Comparison of ENCODE assay signal across 30 cellular contexts in genomic region chr19:1387684-1388636, GRCh38. TPM values are rescaled to one million over a fixed set of nuclear protein-coding genes. Genes with fewer than 3 reads are reported as not detected.
DNase-seq lines count a peak whose midpoint lies in the region; ATAC-seq, FAIRE-seq and TF ChIP-seq lines count a peak whose summit lies in the region.
"Had no signal": no experiment of that assay in that cellular context is flagged by ENCODE, and none has a peak within 500 bp of the region (broad histone marks: within the 10 kb centered on the region; RNA-seq: fewer than 3 reads in every experiment).

No MANE protein-coding gene starts in this region.

- POLR2A ChIA-PET in HepG2 (lab: Yijun Ruan, JAX): no interaction called here
- POLR2A ChIA-PET in activated CD4-positive, alpha-beta memory T cell treated with anti-CD3 and anti-CD28 coated beads, Interleukin-2, amount 10 ng/mL, durations not matched to agents 7 days and 5 days (lab: Charles Lee): no interaction called here

- no TSS peak for BruUV-seq in HepG2 (replicated peaks; lab: Mats Ljungman, UMichigan)

- H3K4me3 ChIP-seq in HepG2 (replicated peaks in 1 of 3; ENCODE audit: insufficient read depth in 1 of 3, low read depth in 2 of 3, low read length in 3 of 3): no peak overlapping the region
- no peak overlapping the region for H3K4me3 ChIP-seq in right lobe of liver
- H3K4me3 ChIP-seq in mesenchymal stem cell (ENCODE audit: insufficient read depth in 1 of 2, low read depth in 1 of 2, low read length in 2 of 2): no peak overlapping the region
- H3K4me3 ChIP-seq in MG63: no peak overlapping the region
- H3K4me3 ChIP-seq: colonic mucosa, GM23248, lower lobe of right lung, Peyer's patch, upper lobe of right lung had no signal

- no peak overlapping the region for H3K14ac ChIP-seq in mesenchymal stem cell (ENCODE audit: low read length in 2 of 2)

- peak overlapping the region; percentile 32 for H4K8ac ChIP-seq in mesenchymal stem cell (ENCODE audit: low read length)

- peaks cover 38% of the 10 kb centered on the region for H3K36me3 Mint-ChIP-seq in activated CD4-positive, alpha-beta memory T cell treated with anti-CD3 and anti-CD28 coated beads, Interleukin-2, amount 10 ng/mL, durations not matched to agents 7 days and 5 days (ENCODE audit: low read depth)
- H3K36me3 Mint-ChIP-seq in chondrocyte (ENCODE audit: low read depth): peaks cover 12% of the 10 kb centered on the region

- H3K79me2 ChIP-seq in HepG2 (ENCODE audit: insufficient read depth, low read length): peaks cover 13% of the 10 kb centered on the region

- H3K79me1 ChIP-seq in mesenchymal stem cell (replicated peaks; ENCODE audit: low read length, poor library complexity, severe bottlenecking): peaks cover 38% of the 10 kb centered on the region

- no peak for TF ChIP-seq EP300 in HepG2 (IDR thresholded peaks at IDR 0.05; ENCODE audit: low read depth in 2 of 2, low read length in 2 of 2)
- no peak for TF ChIP-seq EP300 in HepG2 (CRISPR knock-in tag; IDR thresholded peaks at IDR 0.05; ENCODE audit: borderline replicate concordance)

- H3K18ac ChIP-seq in mesenchymal stem cell (ENCODE audit: low read depth in 1 of 2, low read length in 2 of 2): no peak overlapping the region

- no peak for FAIRE-seq in HepG2 (lab: Jason Lieb, UNC)
- FAIRE-seq: A204.1 had no signal

- peaks cover 20% of the 10 kb centered on the region for H3K4me1 Mint-ChIP-seq in activated CD4-positive, alpha-beta memory T cell treated with anti-CD3 and anti-CD28 coated beads, Interleukin-2, amount 10 ng/mL, durations not matched to agents 7 days and 5 days
- peaks cover 12% of the 10 kb centered on the region for H3K4me1 Mint-ChIP-seq in chondrocyte (ENCODE audit: low read depth)

- H3K4me3 Mint-ChIP-seq in activated CD4-positive, alpha-beta memory T cell treated with anti-CD3 and anti-CD28 coated beads, Interleukin-2, amount 10 ng/mL, durations not matched to agents 7 days and 5 days: no peak overlapping the region
- no peak overlapping the region for H3K4me3 Mint-ChIP-seq in chondrocyte (ENCODE audit: unreplicated experiment)
- H3K4me3 Mint-ChIP-seq: activated T-helper 17 cell treated with anti-CD3 and anti-CD28 coated beads, Interleukin-2, amount 50 U/mL, for 72 hours; CD14-positive monocyte; stimulated activated naive B cell treated with anti-CD40 and anti-IgM and Interleukin-4, amounts not matched to agents 10 μg/mL and 1 μg/mL and 100 μg/mL, for 72 hours had no signal

- no peak overlapping the region for H3K23ac ChIP-seq in mesenchymal stem cell (ENCODE audit: low read length in 2 of 2)

- H3K9me3 Mint-ChIP-seq in activated CD4-positive, alpha-beta memory T cell treated with anti-CD3 and anti-CD28 coated beads, Interleukin-2, amount 10 ng/mL, durations not matched to agents 7 days and 5 days: no peaks in the 10 kb centered on the region
- no peaks in the 10 kb centered on the region for H3K9me3 Mint-ChIP-seq in chondrocyte (ENCODE audit: low read depth)

- H3K4me2 ChIP-seq in HepG2 (ENCODE audit: low read depth, low read length) (no peak overlapping the region), mesenchymal stem cell (ENCODE audit: low read length, poor library complexity, severe bottlenecking) (no peak overlapping the region)

- H3K27me3 Mint-ChIP-seq in activated CD4-positive, alpha-beta memory T cell treated with anti-CD3 and anti-CD28 coated beads, Interleukin-2, amount 10 ng/mL, durations not matched to agents 7 days and 5 days: peaks cover 2% of the 10 kb centered on the region
- H3K27me3 Mint-ChIP-seq in chondrocyte (ENCODE audit: low read depth): no peaks in the 10 kb centered on the region
- H3K27me3 Mint-ChIP-seq: activated T-helper 17 cell treated with anti-CD3 and anti-CD28 coated beads, Interleukin-2, amount 50 U/mL, for 72 hours had no signal

- peaks cover 9 to 28% of the 10 kb centered on the region in 2 experiments for H3K36me3 ChIP-seq in HepG2 (replicated peaks in 1 of 2; ENCODE audit: control insufficient read depth in 1 of 2, insufficient read depth in 2 of 2, low read length in 2 of 2)
- peaks cover 0 to 28% (median 5%) of the 10 kb centered on the region in 4 donors for H3K36me3 ChIP-seq in right lobe of liver
- peaks cover 26 to 57% of the 10 kb centered on the region in 2 experiments for H3K36me3 ChIP-seq in mesenchymal stem cell (ENCODE audit: control insufficient read depth in 1 of 2, insufficient read depth in 2 of 2, low read depth in 1 of 2, low read length in 2 of 2)
- H3K36me3 ChIP-seq in MG63: 0 out of 2 replicates have a peak, but pooled peaks cover 2% of the 10 kb centered on the region

- TF ChIP-seq RAD21 in HepG2 (CRISPR knock-in tag; IDR thresholded peaks at IDR 0.05): no peak

- no peaks in the 10 kb centered on the region for H4K20me1 ChIP-seq in HepG2 (ENCODE audit: insufficient read depth, low read length)

- TF ChIP-seq CTCF in HepG2 (CRISPR knock-in tag; IDR thresholded peaks at IDR 0.05): no peak
- no peak for TF ChIP-seq CTCF in right lobe of liver (IDR thresholded peaks at IDR 0.05)
- no peak for TF ChIP-seq CTCF in chondrocyte (IDR thresholded peaks at IDR 0.05)

- DNase-seq in HepG2 (ENCODE audit: low spot score) (no peak), right lobe of liver (no peak), Right ventricle myocardium superior (no peak), mesenchymal stem cell (no peak), MG63 (no peak), chondrocyte (ENCODE audit: low spot score) (no peak)
- DNase-seq in activated CD4-positive, alpha-beta memory T cell treated with anti-CD3 and anti-CD28 coated beads, Interleukin-2, amount 10 ng/mL, durations not matched to agents 7 days and 5 days: no peak
- DNase-seq: activated CD4-positive, alpha-beta T cell treated with anti-CD3 and anti-CD28 coated beads for 4 hours; activated naive CD4-positive, alpha-beta T cell treated with anti-CD3 and anti-CD28 coated beads, Interleukin-2, amount 50 U/mL, for 16 hours; amniotic stem cell; brain microvascular endothelial cell; Calu3; colonic mucosa; DND-41; effector memory CD4-positive, alpha-beta T cell; GM23248; KBM-7; lower lobe of right lung; naive thymus-derived CD4-positive, alpha-beta T cell; NCI-H1105; NCI-H187 treated with DMSO at 0.1 percent for 48 hours; Peyer's patch; stimulated activated naive B cell treated with anti-CD40 and anti-IgM and Interleukin-4, amounts not matched to agents 10 μg/mL and 1 μg/mL and 100 μg/mL, for 72 hours; T1000; upper lobe of right lung; WERI-Rb-1 had no signal

- no peak overlapping the region for H4K91ac ChIP-seq in mesenchymal stem cell (ENCODE audit: low read length)

- no peak for ATAC-seq in HepG2
- ATAC-seq in right lobe of liver: no peak
- peak; percentile 24 for ATAC-seq in Right ventricle myocardium superior (ENCODE audit: poor library complexity)
- ATAC-seq in GM21528 (IDR thresholded peaks at IDR 0.05; ENCODE audit: low FRiP score, unreplicated experiment): no peak
- ATAC-seq: activated T-helper 17 cell treated with anti-CD3 and anti-CD28 coated beads, Interleukin-2, amount 50 U/mL, for 72 hours; lower lobe of right lung; naive thymus-derived CD4-positive, alpha-beta T cell; stimulated activated naive B cell treated with anti-CD40 and anti-IgM and Interleukin-4, amounts not matched to agents 10 μg/mL and 1 μg/mL and 100 μg/mL, for 72 hours; upper lobe of right lung had no signal

- no peak overlapping the region for H3K27ac Mint-ChIP-seq in activated CD4-positive, alpha-beta memory T cell treated with anti-CD3 and anti-CD28 coated beads, Interleukin-2, amount 10 ng/mL, durations not matched to agents 7 days and 5 days
- H3K27ac Mint-ChIP-seq in chondrocyte (ENCODE audit: unreplicated experiment): no peak overlapping the region
- H3K27ac Mint-ChIP-seq: activated T-helper 17 cell treated with anti-CD3 and anti-CD28 coated beads, Interleukin-2, amount 50 U/mL, for 72 hours; CD14-positive monocyte; stimulated activated naive B cell treated with anti-CD40 and anti-IgM and Interleukin-4, amounts not matched to agents 10 μg/mL and 1 μg/mL and 100 μg/mL, for 72 hours had no signal

- no peaks in the 10 kb centered on the region; a peak in 1 of 5 replicates for H3K27me3 ChIP-seq in HepG2 (ENCODE audit: control insufficient read depth in 1 of 2, insufficient read depth in 2 of 2, low read length in 2 of 2)
- H3K27me3 ChIP-seq in right lobe of liver: no peaks in the 10 kb centered on the region
- H3K27me3 ChIP-seq in mesenchymal stem cell (ENCODE audit: control insufficient read depth in 1 of 2, insufficient read depth in 1 of 2, low read length in 2 of 2): no peaks in the 10 kb centered on the region
- no peaks in the 10 kb centered on the region for H3K27me3 ChIP-seq in MG63
- H3K27me3 ChIP-seq: brain microvascular endothelial cell, colonic mucosa, Peyer's patch, upper lobe of right lung had no signal

- H3K9me3 ChIP-seq in HepG2 (ENCODE audit: low read length): no peaks in the 10 kb centered on the region
- H3K9me3 ChIP-seq in right lobe of liver: no peaks in the 10 kb centered on the region
- no peaks in the 10 kb centered on the region for H3K9me3 ChIP-seq in mesenchymal stem cell (ENCODE audit: control insufficient read depth, low read length)
- no peaks in the 10 kb centered on the region for H3K9me3 ChIP-seq in MG63
- H3K9me3 ChIP-seq: colonic mucosa, lower lobe of right lung, Peyer's patch, upper lobe of right lung had no signal

- 97% methylated on average over 28 of the region's 45 CpGs for WGBS in HepG2 (ENCODE audit: low lambda C conversion rate)
- 80% methylated on average over 3 of the region's 45 CpGs for WGBS in right lobe of liver (ENCODE audit: insufficient coverage, low coverage, low lambda C conversion rate, missing lambda C conversion rate)
- WGBS in mesenchymal stem cell: 92% methylated on average over 41 of the region's 45 CpGs

- intact Hi-C loops in HepG2 (cut with micrococcal nuclease; ENCODE audit: unreplicated experiment): no loop called here
- intact Hi-C loops in right lobe of liver (cut with DNase I): no loop called here
- intact Hi-C loops in Right ventricle myocardium superior (cut with DNase I): loop anchor here (10.0 kb wide), 1 partner anchor 113 kb away; the partner anchor contains the start of gene FAM174C

- no peak overlapping the region for H2BK15ac ChIP-seq in mesenchymal stem cell (ENCODE audit: low read depth, poor library complexity, severe bottlenecking)

- H2AFZ ChIP-seq in HepG2 (ENCODE audit: low read length): no peak overlapping the region
- H2AFZ ChIP-seq in mesenchymal stem cell (ENCODE audit: low read depth, low read length): no peak overlapping the region
- H2AFZ ChIP-seq: GM23248 had no signal

- H3K9ac ChIP-seq in HepG2 (ENCODE audit: insufficient read depth, low read depth, low read length): no peak overlapping the region
- H3K9ac ChIP-seq in mesenchymal stem cell (ENCODE audit: low read length): no peak overlapping the region
- H3K9ac ChIP-seq: GM23248 had no signal

- no peak overlapping the region for H2BK12ac ChIP-seq in mesenchymal stem cell (ENCODE audit: low read length in 2 of 2)

- H3K4me1 ChIP-seq in HepG2 (ENCODE audit: insufficient read depth, low read length) (peaks cover 12% of the 10 kb centered on the region), right lobe of liver (peaks cover 0 to 7% (median 3%) of the 10 kb centered on the region in 4 donors), mesenchymal stem cell (ENCODE audit: control insufficient read depth, insufficient read depth, low read depth, low read length) (peaks cover 6% of the 10 kb centered on the region)

- in situ Hi-C loops in HepG2 (cut with HindIII; ENCODE audit: extremely low pct_ligation_motif_present, low pct_unique_long_range_greater_than_20kb): no loop called here

- no peak overlapping the region for H2BK5ac ChIP-seq in mesenchymal stem cell (ENCODE audit: low read depth, low read length, poor library complexity, severe bottlenecking)

- no peak for TF ChIP-seq POLR2A in HepG2 (IDR thresholded peaks at IDR 0.05; ENCODE audit: insufficient read depth in 1 of 2, low read depth in 2 of 2, low read length in 2 of 2)
- no peak for TF ChIP-seq POLR2A in right lobe of liver (IDR thresholded peaks at IDR 0.05)

- no peak overlapping the region for H2AK5ac ChIP-seq in mesenchymal stem cell (ENCODE audit: low read length, severe bottlenecking)

- H3K4ac ChIP-seq in mesenchymal stem cell (ENCODE audit: low read depth in 1 of 2, low read length in 2 of 2): no peak overlapping the region

- no peak overlapping the region for H2BK120ac ChIP-seq in mesenchymal stem cell (ENCODE audit: low read depth, low read length)

- CTCF ChIA-PET in HepG2 (lab: Yijun Ruan, JAX; ENCODE audit: low intra/inter-chr PET ratio, low total read pairs): no interaction called here
- CTCF ChIA-PET in activated CD4-positive, alpha-beta memory T cell treated with anti-CD3 and anti-CD28 coated beads, Interleukin-2, amount 10 ng/mL, durations not matched to agents 7 days and 5 days (lab: Charles Lee): no interaction called here

- H3K27ac ChIP-seq in HepG2 (ENCODE audit: extremely low read length, insufficient read depth, low read length): no peak overlapping the region
- H3K27ac ChIP-seq in right lobe of liver: no peak overlapping the region
- H3K27ac ChIP-seq in mesenchymal stem cell (ENCODE audit: low read length, poor library complexity, severe bottlenecking): no peak overlapping the region
- H3K27ac ChIP-seq: brain microvascular endothelial cell, colonic mucosa, GM23248, lower lobe of right lung, Peyer's patch, upper lobe of right lung, WERI-Rb-1 had no signal

RNA-seq across cellular contexts. Expression of gene NDUFS7, which starts 4.3 kb away (rescaled TPM):
- total RNA-seq in HepG2 (2016; rRNA removed; fragmentation: Illumina TruSeq; extraction: Trizol): 41.9 and 66.9 TPM in 2 replicates
- total RNA-seq in HepG2 (2016; cell fraction: cytosol; rRNA removed; fragmentation: Illumina TruSeq; extraction: Trizol; ENCODE audit: low read depth): 18.8 and 21.5 TPM in 2 replicates
- 44.6 and 65.2 TPM in 2 replicates for total RNA-seq in HepG2 (2016; cell fraction: insoluble cytoplasmic fraction; rRNA removed; fragmentation: Illumina TruSeq; extraction: Trizol)
- 20.5 and 26.2 TPM in 2 replicates for total RNA-seq in HepG2 (2016; cell fraction: membrane; rRNA removed; fragmentation: Illumina TruSeq; extraction: Trizol)
- total RNA-seq in HepG2 (2016; cell fraction: nucleus; rRNA removed; fragmentation: Illumina TruSeq; extraction: Trizol): 38.7 and 47.0 TPM in 2 replicates
- 34.3 and 39.2 TPM in 2 replicates for polyA plus RNA-seq in HepG2 (2011; rRNA removed)
- polyA plus RNA-seq in HepG2 (2011; cell fraction: cytosol; rRNA removed): 40.7 and 105 TPM in 2 replicates
- 81.3 and 103 TPM in 2 replicates for polyA plus RNA-seq in HepG2 (2011; cell fraction: nucleus; rRNA removed)
- polyA plus RNA-seq in HepG2 (2012): 23.8 and 33.4 TPM in 2 replicates
- polyA plus RNA-seq in HepG2 (2016; cell fraction: cytosol; fragmentation: Illumina TruSeq; extraction: Trizol; ENCODE audit: low read depth): 23.8 and 28.5 TPM in 2 replicates
- polyA plus RNA-seq in HepG2 (2016; cell fraction: insoluble cytoplasmic fraction; fragmentation: Illumina TruSeq; extraction: Trizol; ENCODE audit: low read depth): 44.9 and 52.6 TPM in 2 replicates
- polyA plus RNA-seq in HepG2 (2016; cell fraction: membrane; fragmentation: Illumina TruSeq; extraction: Trizol; ENCODE audit: low read depth): 17.9 and 21.2 TPM in 2 replicates
- 72.2 and 84.5 TPM in 2 replicates for polyA plus RNA-seq in HepG2 (2016; cell fraction: nucleus; fragmentation: Illumina TruSeq; extraction: Trizol; ENCODE audit: insufficient read depth, low read depth)
- polyA minus RNA-seq in HepG2 (2011; rRNA and poly(A)+ RNA removed; ENCODE audit: low replicate concordance): 40.5 and 74.3 TPM in 2 replicates
- 34.4 and 46.1 TPM in 2 replicates for polyA minus RNA-seq in HepG2 (2011; cell fraction: cytosol; rRNA and poly(A)+ RNA removed)
- polyA minus RNA-seq in HepG2 (2011; cell fraction: nucleus; rRNA and poly(A)+ RNA removed): 8.9 and 9.0 TPM in 2 replicates
- 100 to 1,000 TPM in 2 of 6 experiments, 10 to 100 TPM in 4; 70.1 to 210 (median 85.0) TPM for total RNA-seq in right lobe of liver
- total RNA-seq in Right ventricle myocardium superior: 461 TPM
- 54.3 TPM for polyA plus RNA-seq in mesenchymal stem cell (2013, experiment 1 of 2)
- 52.4 TPM for polyA plus RNA-seq in mesenchymal stem cell (2013, experiment 2 of 2)
- 19.3 and 49.5 TPM in 2 replicates for total RNA-seq in MG63 (2014; rRNA removed; shearing (Covaris generic); ENCODE audit: low replicate concordance)
- total RNA-seq in activated CD4-positive, alpha-beta memory T cell treated with anti-CD3 and anti-CD28 coated beads, Interleukin-2, amount 10 ng/mL, durations not matched to agents 7 days and 5 days: 100 to 1,000 TPM; 107 to 109 TPM
- total RNA-seq in chondrocyte: 57.3 to 66.1 TPM (median 57.8 TPM) in 3 replicates

RNA-seq across cellular contexts. Expression of gene GAMT, which starts 13.4 kb away (rescaled TPM):
- total RNA-seq in HepG2 (2016; rRNA removed; fragmentation: Illumina TruSeq; extraction: Trizol) (113 and 124 TPM in 2 replicates), right lobe of liver (100 to 1,000 TPM; 151 to 380 (median 221) TPM), Right ventricle myocardium superior (93.5 TPM), chondrocyte (30.1 to 34.3 TPM (median 32.5 TPM) in 3 replicates)
- 167 and 206 TPM in 2 replicates for total RNA-seq in HepG2 (2016; cell fraction: cytosol; rRNA removed; fragmentation: Illumina TruSeq; extraction: Trizol; ENCODE audit: low read depth)
- total RNA-seq in HepG2 (2016; cell fraction: insoluble cytoplasmic fraction; rRNA removed; fragmentation: Illumina TruSeq; extraction: Trizol): 112 and 125 TPM in 2 replicates
- 130 and 170 TPM in 2 replicates for total RNA-seq in HepG2 (2016; cell fraction: membrane; rRNA removed; fragmentation: Illumina TruSeq; extraction: Trizol)
- 42.6 and 51.4 TPM in 2 replicates for total RNA-seq in HepG2 (2016; cell fraction: nucleus; rRNA removed; fragmentation: Illumina TruSeq; extraction: Trizol)
- 115 and 120 TPM in 2 replicates for polyA plus RNA-seq in HepG2 (2011; rRNA removed)
- polyA plus RNA-seq in HepG2 (2011; cell fraction: cytosol; rRNA removed): 103 and 156 TPM in 2 replicates
- polyA plus RNA-seq in HepG2 (2011; cell fraction: nucleus; rRNA removed): 88.3 and 90.1 TPM in 2 replicates
- 74.3 and 76.0 TPM in 2 replicates for polyA plus RNA-seq in HepG2 (2012)
- 282 and 316 TPM in 2 replicates for polyA plus RNA-seq in HepG2 (2016; cell fraction: cytosol; fragmentation: Illumina TruSeq; extraction: Trizol; ENCODE audit: low read depth)
- 152 and 183 TPM in 2 replicates for polyA plus RNA-seq in HepG2 (2016; cell fraction: insoluble cytoplasmic fraction; fragmentation: Illumina TruSeq; extraction: Trizol; ENCODE audit: low read depth)
- polyA plus RNA-seq in HepG2 (2016; cell fraction: membrane; fragmentation: Illumina TruSeq; extraction: Trizol; ENCODE audit: low read depth): 195 and 222 TPM in 2 replicates
- 119 and 134 TPM in 2 replicates for polyA plus RNA-seq in HepG2 (2016; cell fraction: nucleus; fragmentation: Illumina TruSeq; extraction: Trizol; ENCODE audit: insufficient read depth, low read depth)
- polyA minus RNA-seq in HepG2 (2011; rRNA and poly(A)+ RNA removed; ENCODE audit: low replicate concordance): 46.3 and 144 TPM in 2 replicates
- 48.8 and 63.0 TPM in 2 replicates for polyA minus RNA-seq in HepG2 (2011; cell fraction: cytosol; rRNA and poly(A)+ RNA removed)
- polyA minus RNA-seq in HepG2 (2011; cell fraction: nucleus; rRNA and poly(A)+ RNA removed): 20.3 and 21.1 TPM in 2 replicates
- polyA plus RNA-seq in mesenchymal stem cell (2013, experiment 1 of 2): 33.5 TPM
- 34.5 TPM for polyA plus RNA-seq in mesenchymal stem cell (2013, experiment 2 of 2)
- 22.1 and 30.7 TPM in 2 replicates for total RNA-seq in MG63 (2014; rRNA removed; shearing (Covaris generic); ENCODE audit: low replicate concordance)
- 10 to 100 TPM; 13.2 to 13.8 TPM for total RNA-seq in activated CD4-positive, alpha-beta memory T cell treated with anti-CD3 and anti-CD28 coated beads, Interleukin-2, amount 10 ng/mL, durations not matched to agents 7 days and 5 days

RNA-seq across cellular contexts. Expression of gene DAZAP1, which starts 19.4 kb away (rescaled TPM):
- total RNA-seq in HepG2 (2016; rRNA removed; fragmentation: Illumina TruSeq; extraction: Trizol) (50.5 and 79.2 TPM in 2 replicates), right lobe of liver (10 to 100 TPM; 22.3 to 50.9 (median 42.2) TPM), Right ventricle myocardium superior (82.9 TPM), chondrocyte (81.1 to 88.0 TPM (median 82.5 TPM) in 3 replicates)
- total RNA-seq in HepG2 (2016; cell fraction: cytosol; rRNA removed; fragmentation: Illumina TruSeq; extraction: Trizol; ENCODE audit: low read depth): 72.9 and 77.7 TPM in 2 replicates
- total RNA-seq in HepG2 (2016; cell fraction: insoluble cytoplasmic fraction; rRNA removed; fragmentation: Illumina TruSeq; extraction: Trizol): 43.4 and 84.1 TPM in 2 replicates
- 104 and 106 TPM in 2 replicates for total RNA-seq in HepG2 (2016; cell fraction: membrane; rRNA removed; fragmentation: Illumina TruSeq; extraction: Trizol)
- total RNA-seq in HepG2 (2016; cell fraction: nucleus; rRNA removed; fragmentation: Illumina TruSeq; extraction: Trizol): 38.3 and 43.3 TPM in 2 replicates
- 58.7 and 63.3 TPM in 2 replicates for polyA plus RNA-seq in HepG2 (2011; rRNA removed)
- 37.8 and 48.2 TPM in 2 replicates for polyA plus RNA-seq in HepG2 (2011; cell fraction: cytosol; rRNA removed)
- polyA plus RNA-seq in HepG2 (2011; cell fraction: nucleus; rRNA removed): 99.5 and 105 TPM in 2 replicates
- polyA plus RNA-seq in HepG2 (2012): 48.3 and 71.8 TPM in 2 replicates
- 108 and 114 TPM in 2 replicates for polyA plus RNA-seq in HepG2 (2016; cell fraction: cytosol; fragmentation: Illumina TruSeq; extraction: Trizol; ENCODE audit: low read depth)
- 86.3 and 104 TPM in 2 replicates for polyA plus RNA-seq in HepG2 (2016; cell fraction: insoluble cytoplasmic fraction; fragmentation: Illumina TruSeq; extraction: Trizol; ENCODE audit: low read depth)
- polyA plus RNA-seq in HepG2 (2016; cell fraction: membrane; fragmentation: Illumina TruSeq; extraction: Trizol; ENCODE audit: low read depth): 117 and 124 TPM in 2 replicates
- 140 and 145 TPM in 2 replicates for polyA plus RNA-seq in HepG2 (2016; cell fraction: nucleus; fragmentation: Illumina TruSeq; extraction: Trizol; ENCODE audit: insufficient read depth, low read depth)
- 26.8 and 58.6 TPM in 2 replicates for polyA minus RNA-seq in HepG2 (2011; rRNA and poly(A)+ RNA removed; ENCODE audit: low replicate concordance)
- 32.1 and 33.1 TPM in 2 replicates for polyA minus RNA-seq in HepG2 (2011; cell fraction: cytosol; rRNA and poly(A)+ RNA removed)
- 35.5 and 41.4 TPM in 2 replicates for polyA minus RNA-seq in HepG2 (2011; cell fraction: nucleus; rRNA and poly(A)+ RNA removed)
- polyA plus RNA-seq in mesenchymal stem cell (2013, experiment 1 of 2): 65.2 TPM
- 66.2 TPM for polyA plus RNA-seq in mesenchymal stem cell (2013, experiment 2 of 2)
- 107 and 149 TPM in 2 replicates for total RNA-seq in MG63 (2014; rRNA removed; shearing (Covaris generic); ENCODE audit: low replicate concordance)
- total RNA-seq in activated CD4-positive, alpha-beta memory T cell treated with anti-CD3 and anti-CD28 coated beads, Interleukin-2, amount 10 ng/mL, durations not matched to agents 7 days and 5 days: 100 to 1,000 TPM; 194 to 218 TPM

RNA-seq across cellular contexts. Expression of gene RPS15, which starts 50.2 kb away (rescaled TPM):
- total RNA-seq in HepG2 (2016; rRNA removed; fragmentation: Illumina TruSeq; extraction: Trizol): 695 and 780 TPM in 2 replicates
- total RNA-seq in HepG2 (2016; cell fraction: cytosol; rRNA removed; fragmentation: Illumina TruSeq; extraction: Trizol; ENCODE audit: low read depth): 693 and 734 TPM in 2 replicates
- total RNA-seq in HepG2 (2016; cell fraction: insoluble cytoplasmic fraction; rRNA removed; fragmentation: Illumina TruSeq; extraction: Trizol): 654 and 886 TPM in 2 replicates
- total RNA-seq in HepG2 (2016; cell fraction: membrane; rRNA removed; fragmentation: Illumina TruSeq; extraction: Trizol): 967 and 1,125 TPM in 2 replicates
- total RNA-seq in HepG2 (2016; cell fraction: nucleus; rRNA removed; fragmentation: Illumina TruSeq; extraction: Trizol): 240 and 299 TPM in 2 replicates
- polyA plus RNA-seq in HepG2 (2011; rRNA removed): 1,411 and 1,504 TPM in 2 replicates
- polyA plus RNA-seq in HepG2 (2011; cell fraction: cytosol; rRNA removed): 2,214 and 3,196 TPM in 2 replicates
- 923 and 1,023 TPM in 2 replicates for polyA plus RNA-seq in HepG2 (2011; cell fraction: nucleus; rRNA removed)
- 1,504 and 2,202 TPM in 2 replicates for polyA plus RNA-seq in HepG2 (2012)
- polyA plus RNA-seq in HepG2 (2016; cell fraction: cytosol; fragmentation: Illumina TruSeq; extraction: Trizol; ENCODE audit: low read depth): 1,868 and 2,054 TPM in 2 replicates
- 1,628 and 1,692 TPM in 2 replicates for polyA plus RNA-seq in HepG2 (2016; cell fraction: insoluble cytoplasmic fraction; fragmentation: Illumina TruSeq; extraction: Trizol; ENCODE audit: low read depth)
- polyA plus RNA-seq in HepG2 (2016; cell fraction: membrane; fragmentation: Illumina TruSeq; extraction: Trizol; ENCODE audit: low read depth): 2,328 and 2,419 TPM in 2 replicates
- polyA plus RNA-seq in HepG2 (2016; cell fraction: nucleus; fragmentation: Illumina TruSeq; extraction: Trizol; ENCODE audit: insufficient read depth, low read depth): 895 and 898 TPM in 2 replicates
- polyA minus RNA-seq in HepG2 (2011; rRNA and poly(A)+ RNA removed; ENCODE audit: low replicate concordance): 538 and 916 TPM in 2 replicates
- polyA minus RNA-seq in HepG2 (2011; cell fraction: cytosol; rRNA and poly(A)+ RNA removed): 647 and 682 TPM in 2 replicates
- 109 and 140 TPM in 2 replicates for polyA minus RNA-seq in HepG2 (2011; cell fraction: nucleus; rRNA and poly(A)+ RNA removed)
- total RNA-seq in right lobe of liver: 1,000 to 10,000 TPM in 2 of 6 experiments, 100 to 1,000 TPM in 4; 334 to 1,615 (median 355) TPM
- 671 TPM for total RNA-seq in Right ventricle myocardium superior
- 2,213 TPM for polyA plus RNA-seq in mesenchymal stem cell (2013, experiment 1 of 2)
- 2,093 TPM for polyA plus RNA-seq in mesenchymal stem cell (2013, experiment 2 of 2)
- total RNA-seq in MG63 (2014; rRNA removed; shearing (Covaris generic); ENCODE audit: low replicate concordance): 702 and 820 TPM in 2 replicates
- 1,000 to 10,000 TPM; 1,378 to 1,409 TPM for total RNA-seq in activated CD4-positive, alpha-beta memory T cell treated with anti-CD3 and anti-CD28 coated beads, Interleukin-2, amount 10 ng/mL, durations not matched to agents 7 days and 5 days
- total RNA-seq in chondrocyte: 614 to 734 TPM (median 636 TPM) in 3 replicates
